14 cellular contexts compared by ENCODE assay signal in genomic region chr20:46809961-46810360, GRCh38.
DNase-seq lines count a peak whose midpoint lies in the region; ATAC-seq, FAIRE-seq and TF ChIP-seq lines count a peak whose summit lies in the region.
"Had no signal": no experiment of that assay in that cellular context is flagged by ENCODE, and none has a peak within 500 bp of the region (broad histone marks: within the 10 kb centered on the region; RNA-seq: fewer than 3 reads in every experiment).

No MANE protein-coding gene starts in this region.

- H3K4me2 ChIP-seq in K562 (ENCODE audit: insufficient read depth, low read length): no peak overlapping the region
- H3K4me2 ChIP-seq: SK-N-SH had no signal

- intact Hi-C loops in K562 (cut with micrococcal nuclease): no loop called here

- H3K27ac ChIP-seq in K562 (ENCODE audit: extremely low read depth, low read depth, low read length): no peak overlapping the region

- POLR2A ChIA-PET in K562 (lab: Yijun Ruan, JAX): interaction anchor here (1.3 kb wide), 1 partner anchor 9 kb away, joined by 5 read pairs; no protein-coding TSS in a partner anchor

- no peak overlapping the region for H2AFZ ChIP-seq in K562 (ENCODE audit: low read depth, low read length)

- CTCF ChIA-PET in K562 (lab: Yijun Ruan, JAX; ENCODE audit: low intra/inter-chr PET ratio): no interaction called here

- H4K20me1 ChIP-seq in K562 (replicated peaks; ENCODE audit: control insufficient read depth, insufficient read depth, low read length): no peaks in the 10 kb centered on the region

- WGBS in K562 (ENCODE audit: insufficient coverage, low coverage, missing lambda C conversion rate): under 1% methylated on average over 9 of the region's 9 CpGs

- no peak overlapping the region for H3K9ac ChIP-seq in K562 (ENCODE audit: insufficient read depth in 1 of 2, low read depth in 2 of 2, low read length in 2 of 2)
- H3K9ac ChIP-seq: SK-N-SH had no signal

- no peaks in the 10 kb centered on the region for H3K9me1 ChIP-seq in K562 (ENCODE audit: control insufficient read depth, insufficient read depth, low read length)

- no peak for TF ChIP-seq CTCF in K562 (IDR thresholded peaks at IDR 0.05 in 2 of 3, conservative IDR thresholded peaks at IDR 0.05 in 1 of 3; ENCODE audit: insufficient read depth in 2 of 3, low read depth in 1 of 3, low read length in 3 of 3)

- in situ Hi-C loops in K562 (cut with MboI): no loop called here

- ATAC-seq in K562: no peak

- H3K27me3 ChIP-seq in K562 (ENCODE audit: control insufficient read depth in 2 of 2, insufficient read depth in 2 of 2, low read length in 2 of 2): peaks cover 4 to 40% of the 10 kb centered on the region in 2 experiments; a peak in 4 of 5 replicates

- H3K9me3 ChIP-seq in K562 (replicated peaks; ENCODE audit: control insufficient read depth, insufficient read depth, low read depth, low read length): no peaks in the 10 kb centered on the region
- H3K9me3 ChIP-seq: SK-N-SH had no signal

- no peak for TF ChIP-seq POLR2A in K562 (conservative IDR thresholded peaks at IDR 0.05)

- no peak for TF ChIP-seq EP300 in K562 (IDR thresholded peaks at IDR 0.05; ENCODE audit: low read length)

- TF ChIP-seq RAD21 in K562 (CRISPR knock-in tag; conservative IDR thresholded peaks at IDR 0.05 in 1 of 2, IDR thresholded peaks at IDR 0.05 in 1 of 2): no peak

- H3K36me3 ChIP-seq in K562 (ENCODE audit: control insufficient read depth, insufficient read depth, low read length): no peaks in the 10 kb centered on the region

- DNase-seq in NCI-H345 (lab: John Stamatoyannopoulos, UW) (peak; percentile 35), NCI-H345 treated with DMSO at 0.1 percent for 48 hours (lab: John Stamatoyannopoulos, UW; ENCODE audit: unreplicated experiment) (no peak), NCI-H526 treated with DMSO at 0.1 percent for 48 hours (lab: John Stamatoyannopoulos, UW) (peak; percentile 44), K562 (ENCODE audit: extremely low read depth in 1 of 4, low spot score in 3 of 4) (no peak), retina (peak; percentile 31), KG1 (lab: John Stamatoyannopoulos, UW) (no peak), NCI-H2029 treated with DMSO at 0.1 percent for 48 hours (lab: John Stamatoyannopoulos, UW) (no peak)
- DNase-seq: C1 segment of cervical spinal cord, MM.1S, NCI-H187 treated with DMSO at 0.1 percent for 48 hours, OCI-M1, Right ventricle myocardium superior, SK-N-SH had no signal

- H3K4me1 ChIP-seq in K562 (replicated peaks in 1 of 2; ENCODE audit: control insufficient read depth in 2 of 2, insufficient read depth in 2 of 2, low read length in 2 of 2): no peaks in the 10 kb centered on the region

- no TSS peak for BruUV-seq in K562 (replicated peaks; lab: Mats Ljungman, UMichigan)

- no peak overlapping the region for H3K4me3 ChIP-seq in K562

- no peaks in the 10 kb centered on the region for H3K79me2 ChIP-seq in K562 (ENCODE audit: control insufficient read depth, insufficient read depth, low read length)

- FAIRE-seq in K562 (lab: Jason Lieb, UNC): no peak
- FAIRE-seq: H1 had no signal

TF ChIP-seq in K562, 482 proteins besides CTCF, POLR2A, EP300 and RAD21:
- 0 out of 2 replicates have a peak, but pooled peaks have one; percentile 20 for TF ChIP-seq RNF2 (IDR thresholded peaks at IDR 0.05)
- TF ChIP-seq RFX7 (CRISPR knock-in tag; IDR thresholded peaks at IDR 0.05): no peak

Comparison
In these comparisons a context has a peak if more than half of its experiments do, and no peak if none do; other contexts are left out.
1. DNase-seq: peak in NCI-H345 (single experiment), NCI-H526 treated with DMSO at 0.1 percent for 48 hours (single experiment) and retina (single experiment); none in NCI-H345 treated with DMSO at 0.1 percent for 48 hours (single experiment), K562 (0 of 4), KG1 (single experiment) and NCI-H2029 treated with DMSO at 0.1 percent for 48 hours (single experiment).